Comparison of ENCODE assay signal across 15 cellular contexts in genomic region chr5:59955241-59955640, GRCh38.
A peak's percentile ranks its signal among the peaks of the same experiment; 100 is the strongest.
DNase-seq lines count a peak whose midpoint lies in the region; FAIRE-seq and TF ChIP-seq lines count a peak whose summit lies in the region.
"Had no signal": no experiment of that assay in that cellular context is flagged by ENCODE, and none has a peak within 500 bp of the region (broad histone marks: within the 10 kb centered on the region; RNA-seq: fewer than 3 reads in every experiment).

No MANE protein-coding gene starts in this region.

- H3K56ac ChIP-seq in H1 (replicated peaks; ENCODE audit: insufficient read length, low read depth, low read length), result no peak overlapping the region

- no peaks in the 10 kb centered on the region for H4K20me1 ChIP-seq in H1 (replicated peaks in 1 of 2; ENCODE audit: control insufficient read depth in 1 of 2, insufficient read depth in 2 of 2, low read length in 2 of 2)

- CTCF ChIA-PET in H1 (lab: Charles Lee; ENCODE audit: partially characterized antibody), result interaction anchor here (0.7 to 1.0 kb wide), 2 partner anchors 69 to 332 kb away, joined by 3 read pairs; no protein-coding TSS in a partner anchor

- no peak for TF ChIP-seq RAD21 in H1 (IDR thresholded peaks at IDR 0.05 in 1 of 2, conservative IDR thresholded peaks at IDR 0.05 in 1 of 2; ENCODE audit: low read depth in 2 of 2, low read length in 2 of 2)

- no peak overlapping the region for H4K5ac ChIP-seq in H1 (ENCODE audit: insufficient read length, low read depth, low read length)

- TF ChIP-seq POLR2A in H1 (IDR thresholded peaks at IDR 0.05; ENCODE audit: control extremely low read depth in 1 of 2, low read depth in 2 of 2, low read length in 2 of 2), result no peak

- no peak for TF ChIP-seq EP300 in H1 (IDR thresholded peaks at IDR 0.05; ENCODE audit: borderline replicate concordance in 1 of 2, low read depth in 2 of 2, low read length in 2 of 2)

- peak overlapping the region; percentile 49; the same call in 1 of the 2 replicates for H2AFZ ChIP-seq in H1 (ENCODE audit: low read length)

- no peak overlapping the region for H4K8ac ChIP-seq in H1 (ENCODE audit: extremely low read depth, insufficient read depth, low read length)

- H3K9ac ChIP-seq in H1 (replicated peaks in 1 of 4; ENCODE audit: extremely low read depth in 1 of 4, low read depth in 3 of 4, low read length in 3 of 4), result no peak overlapping the region

- H3K4me1 ChIP-seq in H1 (replicated peaks in 1 of 4; ENCODE audit: control insufficient read depth in 3 of 4, insufficient read depth in 4 of 4, low read length in 3 of 4), result no peaks in the 10 kb centered on the region
- H3K4me1 ChIP-seq: HAP-1 had no signal

- no peaks in the 10 kb centered on the region for H3K79me1 ChIP-seq in H1 (ENCODE audit: low read depth, low read length)

- no peak for FAIRE-seq in H1 (lab: Jason Lieb, UNC)
- FAIRE-seq: A204.1, GM12878 had no signal

- H2BK20ac ChIP-seq in H1 (ENCODE audit: low read length), result no peak overlapping the region

- H4K91ac ChIP-seq in H1 (replicated peaks; ENCODE audit: insufficient read length, low read length), result no peak overlapping the region

- no peak overlapping the region for H3K27ac ChIP-seq in H1 (ENCODE audit: low read depth, low read length)
- H3K27ac ChIP-seq: C4-2B had no signal

- WGBS in H1 (ENCODE audit: extremely low coverage in 1 of 2, insufficient coverage in 1 of 2, insufficient read length in 1 of 2, insufficient replicate concordance in 2 of 2, low coverage in 1 of 2, low lambda C conversion rate in 2 of 2, missing lambda C conversion rate in 1 of 2), 2 experiments, result 93% methylated on average over 2 of the region's 2 CpGs; no CpG with 5 or more reads in 1 of the 2 experiments

- no peaks in the 10 kb centered on the region for H3K23me2 ChIP-seq in H1 (ENCODE audit: low read depth, low read length)

- no peak overlapping the region for H2BK5ac ChIP-seq in H1 (ENCODE audit: low read depth, low read length)

- H3K4me2 ChIP-seq in H1 (ENCODE audit: insufficient read depth in 1 of 2, low read depth in 2 of 2, low read length in 2 of 2), result no peak overlapping the region

- no peak for TF ChIP-seq CTCF in H1 (IDR thresholded peaks at IDR 0.05; ENCODE audit: control extremely low read depth in 1 of 3, insufficient read depth in 1 of 3, low read depth in 1 of 3, low read length in 3 of 3)

- H2BK15ac ChIP-seq in H1 (ENCODE audit: low read length), result no peak overlapping the region

- no peak overlapping the region for H2BK120ac ChIP-seq in H1 (replicated peaks; ENCODE audit: low read depth, low read length)

- POLR2A ChIA-PET in H1 (lab: Charles Lee; ENCODE audit: partially characterized antibody), result no interaction called here

- H3K79me2 ChIP-seq in H1 (ENCODE audit: control insufficient read depth in 1 of 2, insufficient read depth in 2 of 2, low read length in 2 of 2), result no peaks in the 10 kb centered on the region

- no peaks in the 10 kb centered on the region for H3K27me3 ChIP-seq in H1 (replicated peaks in 1 of 4; ENCODE audit: control insufficient read depth in 3 of 4, extremely low read depth in 1 of 4, insufficient read depth in 3 of 4, low read length in 3 of 4)

- no peak overlapping the region for H2BK12ac ChIP-seq in H1 (ENCODE audit: low read depth, low read length)

- no peak overlapping the region for H3K4me3 ChIP-seq in H1 (ENCODE audit: extremely low read depth in 1 of 4, insufficient read depth in 2 of 4, low read depth in 3 of 4, low read length in 4 of 4)
- H3K4me3 ChIP-seq: GM12878, HAP-1 had no signal

- H3K18ac ChIP-seq in H1 (ENCODE audit: extremely low read depth, low read length), result no peak overlapping the region

- no peak overlapping the region for H3K23ac ChIP-seq in H1 (ENCODE audit: insufficient read length)

- H2AK5ac ChIP-seq in H1 (ENCODE audit: low read depth, low read length), result no peak overlapping the region

- H3K14ac ChIP-seq in H1 (ENCODE audit: insufficient read length), result no peak overlapping the region

- DNase-seq in Ammon's horn (ENCODE audit: low spot score) (peak; percentile 35), H1 (ENCODE audit: low read depth in 1 of 2, low spot score in 2 of 2) (no peak), occipital lobe (lab: John Stamatoyannopoulos, UW) (peak; percentile 29), superior temporal gyrus (ENCODE audit: extremely low spot score) (peak; percentile 40), COR-L47 (lab: John Stamatoyannopoulos, UW) (no peak), NCI-H1105 (lab: John Stamatoyannopoulos, UW) (no peak), GDM1 (lab: John Stamatoyannopoulos, UW) (no peak)
- DNase-seq: ACHN; CD4-positive, alpha-beta T cell; DMS153; DMS79 treated with DMSO at 0.1 percent for 48 hours had no signal

- H3K9me3 ChIP-seq in H1 (ENCODE audit: insufficient read depth in 2 of 2, low read depth in 1 of 2, low read length in 1 of 2), result no peaks in the 10 kb centered on the region
- H3K9me3 ChIP-seq: HAP-1 had no signal

- H3K36me3 ChIP-seq in H1 (ENCODE audit: control insufficient read depth in 2 of 4, insufficient read depth in 4 of 4, low read length in 3 of 4), result no peaks in the 10 kb centered on the region
- H3K36me3 ChIP-seq: HAP-1 had no signal

- H3K4ac ChIP-seq in H1 (replicated peaks; ENCODE audit: insufficient read length, low read depth, low read length), result no peak overlapping the region

TF ChIP-seq in H1, 55 proteins besides CTCF, POLR2A, EP300 and RAD21:
- TF ChIP-seq POU5F1 (IDR thresholded peaks at IDR 0.05; ENCODE audit: low read depth, low read length), result no peak
- TF ChIP-seq SAP30 (IDR thresholded peaks at IDR 0.05; ENCODE audit: insufficient read depth, insufficient replicate concordance, low read length), result no peak
- no peak for TF ChIP-seq JUND (IDR thresholded peaks at IDR 0.05; ENCODE audit: low read length)
- TF ChIP-seq TBP (IDR thresholded peaks at IDR 0.05; ENCODE audit: low read depth, low read length), result no peak
- no peak for TF ChIP-seq TAF7 (optimal IDR thresholded peaks at IDR 0.05; ENCODE audit: borderline replicate concordance, low read depth, low read length)
- no peak for TF ChIP-seq E2F6 (IDR thresholded peaks at IDR 0.05)
- TF ChIP-seq EZH2 (IDR thresholded peaks at IDR 0.05; ENCODE audit: low read depth, low read length, severe bottlenecking), result no peak
- TF ChIP-seq MAFK (IDR thresholded peaks at IDR 0.05; ENCODE audit: low read depth, low read length), result no peak
TF ChIP-seq in H1: peak in this region for 0.

Comparison
In these comparisons a context has a peak if more than half of its experiments do, and no peak if none do; other contexts are left out.
1. DNase-seq: peak in Ammon's horn (single experiment), occipital lobe (single experiment) and superior temporal gyrus (single experiment); none in H1 (0 of 2), COR-L47 (single experiment), NCI-H1105 (single experiment) and GDM1 (single experiment).